In genomic region chr14:69491226-69491625, GRCh38 we compare ENCODE assay signal across 30 cellular contexts. TPM values are rescaled to one million over a fixed set of nuclear protein-coding genes. Genes with fewer than 3 reads are reported as not detected.
"Had no signal": no experiment of that assay in that cellular context is flagged by ENCODE, and none has a peak within 500 bp of the region (broad histone marks: within the 10 kb centered on the region; RNA-seq: fewer than 3 reads in every experiment).

No MANE protein-coding gene starts in this region.

- FAIRE-seq: astrocyte, frontal cortex had no signal

- H3K36me3 ChIP-seq: brain microvascular endothelial cell, colonic mucosa, WERI-Rb-1 had no signal

- ATAC-seq: activated CD4-positive, CD25-positive, alpha-beta regulatory T cell treated with anti-CD3 and anti-CD28 coated beads, Interleukin-2, amount 50 U/mL, for 24 hours; activated CD8-positive, alpha-beta T cell treated with anti-CD3 and anti-CD28 coated beads for 36 hours; activated naive CD4-positive, alpha-beta T cell treated with anti-CD3 and anti-CD28 coated beads, Interleukin-2, amount 50 U/mL, for 72 hours; activated T-cell treated with anti-CD3 and anti-CD28 coated beads, Interleukin-2, amount 50 U/mL, for 4 hours; activated T-helper 17 cell treated with anti-CD3 and anti-CD28 coated beads, Interleukin-2, amount 50 U/mL, for 72 hours; esophagus mucosa; T-helper 17 cell had no signal

- H3K4me3 ChIP-seq: colonic mucosa had no signal

- DNase-seq: activated B cell treated with CpG ODN at 0.5 μM for 24 hours; activated CD4-positive, alpha-beta T cell treated with anti-CD3 and anti-CD28 coated beads for 48 hours; activated CD4-positive, alpha-beta T cell treated with anti-CD3 and anti-CD28 coated beads, Interleukin-2, amount 50 U/mL, for 1 hour; activated CD4-positive, alpha-beta T cell treated with anti-CD3 and anti-CD28 coated beads, Interleukin-2, amount 50 U/mL, for 48 hours; activated CD8-positive, alpha-beta memory T cell treated with anti-CD3 and anti-CD28 coated beads for 24 hours; activated CD8-positive, alpha-beta T cell treated with anti-CD3 and anti-CD28 coated beads for 36 hours; activated gamma-delta T cell; activated naive CD4-positive, alpha-beta T cell; activated naive CD4-positive, alpha-beta T cell treated with anti-CD3 and anti-CD28 coated beads, Interleukin-2, amount 10 ng/mL, durations not matched to agents 7 days and 5 days; activated T-cell treated with anti-CD3 and anti-CD28 coated beads, Interleukin-2, amount 50 U/mL, for 4 hours; amniotic stem cell; anterior cingulate cortex; brain microvascular endothelial cell; central memory CD4-positive, alpha-beta T cell; cerebellar nuclear complex; colonic mucosa; effector memory CD4-positive, alpha-beta T cell; endodermal cell; foreskin fibroblast; head of caudate nucleus; T-helper 1 cell; T-helper 17 cell; T1000; WERI-Rb-1 had no signal

- H3K4me1 ChIP-seq: colonic mucosa had no signal

- H3K27ac ChIP-seq: brain microvascular endothelial cell, colonic mucosa, WERI-Rb-1 had no signal

- H3K9me3 ChIP-seq: colonic mucosa had no signal

RNA-seq across cellular contexts. Expression of gene PLEKHD1, which starts 6.7 kb away (rescaled TPM):
- total RNA-seq: esophagus mucosa had no signal
